Comparison of ENCODE assay signal across 8 cellular contexts in the genomic region with DNA sequence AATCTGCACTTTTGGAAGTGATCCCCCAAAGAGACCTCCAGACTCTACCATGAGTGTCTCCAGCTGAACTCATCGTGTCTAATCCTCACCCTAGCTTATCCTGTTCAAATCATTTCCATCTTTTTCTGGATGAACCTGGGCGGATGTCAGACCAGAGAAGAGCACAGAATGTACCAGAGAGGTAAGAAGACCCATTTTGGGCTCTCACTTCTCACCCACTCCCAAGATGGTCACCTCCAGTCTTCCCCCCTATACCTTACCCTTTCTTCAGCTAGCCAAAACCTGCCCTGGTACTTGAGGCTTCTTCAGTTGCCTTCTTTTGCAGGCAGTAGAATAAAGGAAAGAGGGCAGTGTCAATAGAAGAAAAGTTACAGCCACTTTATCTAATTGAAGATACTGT. TPM values are rescaled to one million over a fixed set of nuclear protein-coding genes. Genes with fewer than 3 reads are reported as not detected.
DNase-seq lines count a peak whose midpoint lies in the region; ATAC-seq and TF ChIP-seq lines count a peak whose summit lies in the region.

No MANE protein-coding gene starts in this region.

- no peaks in the 10 kb centered on the region for H4K20me1 ChIP-seq in GM23248 (ENCODE audit: insufficient read depth)

- 3 to 18% methylated on average over 2 of the region's 2 CpGs for WGBS in GM23248 (ENCODE audit: low coverage in 1 of 2, low lambda C conversion rate in 2 of 2, missing lambda C conversion rate in 2 of 2), 2 experiments

- H3F3A ChIP-seq in GM23248 (ENCODE audit: insufficient read depth), result peaks cover 20% of the 10 kb centered on the region

- no peaks in the 10 kb centered on the region; the same call in 1 of the 2 replicates for H3K36me3 ChIP-seq in GM23248 (ENCODE audit: low read depth)

- H3K9me3 ChIP-seq in GM23248 (ENCODE audit: low read depth) (no peaks in the 10 kb centered on the region), T-helper 17 cell (ENCODE audit: control insufficient read depth, low read length, poor library complexity, severe bottlenecking) (no peaks in the 10 kb centered on the region)

- H3K4me3 ChIP-seq in GM23248 (peak overlapping the region; percentile 96), foreskin fibroblast (ENCODE audit: low read depth in 1 of 2, low read length in 2 of 2) (peak overlapping the region; percentile 70 to 88), skeletal muscle cell (ENCODE audit: low read depth, low read length) (peak overlapping the region; percentile 74)

- H3K4me1 Mint-ChIP-seq in T-helper 17 cell, result peaks cover 44% of the 10 kb centered on the region

- H3K4me2 ChIP-seq in GM23248 (ENCODE audit: unreplicated experiment), result peak overlapping the region; percentile 94

- ATAC-seq in T-helper 17 cell, result no peak

- peaks cover 91% of the 10 kb centered on the region for H3K79me2 ChIP-seq in GM23248 (ENCODE audit: insufficient read depth)

- H3K27ac ChIP-seq in GM23248, result peak overlapping the region; percentile 99

- H2AFZ ChIP-seq in GM23248, result peak overlapping the region; percentile 79

- H3K27ac Mint-ChIP-seq in T-helper 17 cell, result peak overlapping the region; percentile 99

- H3K9me2 ChIP-seq in GM23248 (ENCODE audit: insufficient read depth), result no peaks in the 10 kb centered on the region

- H3K4me3 Mint-ChIP-seq in T-helper 17 cell, result peak overlapping the region; percentile 96

- no peaks in the 10 kb centered on the region for H3K27me3 Mint-ChIP-seq in T-helper 17 cell

- in situ Hi-C loops in GM23248 (cut with MboI), result no loop called here

- no peak for TF ChIP-seq CTCF in foreskin fibroblast (IDR thresholded peaks at IDR 0.05; ENCODE audit: low read depth, low read length)

- peaks cover 18% of the 10 kb centered on the region for H3K4me1 ChIP-seq in GM23248 (ENCODE audit: insufficient read depth)

- peaks cover 7% of the 10 kb centered on the region for H3K36me3 Mint-ChIP-seq in T-helper 17 cell (ENCODE audit: low read depth)

- DNase-seq in GM23248, result peak; percentile 19
- DNase-seq in T-helper 17 cell, result no peak
- DNase-seq in foreskin fibroblast, result no peak
- DNase-seq in skeletal muscle cell (ENCODE audit: low read depth), result no peak
- no peak for DNase-seq in stimulated activated CD4-positive, alpha-beta T cell treated with anti-CD3 and anti-CD28 coated beads, Interleukin-4, amount 100 ng/mL, for 1 hour
- no peak for DNase-seq in T-helper 9 cell
- DNase-seq in HUDEP-2 (lab: John Stamatoyannopoulos, UW; ENCODE audit: unreplicated experiment in 76 of 76), result no peak
- no peak for DNase-seq in D341Med (ENCODE audit: low spot score)

- H3K9ac ChIP-seq in GM23248, result peak overlapping the region; percentile 99

- H3K27me3 ChIP-seq in GM23248 (replicated peaks; ENCODE audit: insufficient read depth), result no peaks in the 10 kb centered on the region

RNA-seq across cellular contexts. Expression of gene ANXA2R, which starts 27.9 kb away (rescaled TPM):
- 0.13 and 1.2 TPM in 2 replicates for total RNA-seq in GM23248 (2014; rRNA removed; shearing (Covaris generic))
- 0.35 and 0.56 TPM in 2 replicates for polyA plus RNA-seq in GM23248 (2016; fragmentation: Nextera tagmentation; extraction: Ambion mirVana)
- total RNA-seq in T-helper 17 cell, result 10 to 100 TPM; 33.0 to 44.0 TPM

RNA-seq across cellular contexts. Expression of gene ZNF131, which starts 52.7 kb away (rescaled TPM):
- total RNA-seq in GM23248 (2014; rRNA removed; shearing (Covaris generic)), result 26.2 and 34.0 TPM in 2 replicates
- 25.3 and 25.9 TPM in 2 replicates for polyA plus RNA-seq in GM23248 (2016; fragmentation: Nextera tagmentation; extraction: Ambion mirVana)
- total RNA-seq in T-helper 17 cell, result 10 to 100 TPM; 68.0 to 69.9 TPM

Comparison
In these comparisons a context has a peak if more than half of its experiments do, and no peak if none do; other contexts are left out.
1. RNA of gene ANXA2R, which starts 27.9 kb away (total RNA-seq): 33.0 to 44.0 TPM in T-helper 17 cell; 0.13 to 1.2 TPM in GM23248; every median in the first group is over 10 times any median in the second.
2. Peak in every context shown above with its lines, with median percentiles within 50 percentile points of each other: H3K4me3 ChIP-seq.